31 cellular contexts compared by ENCODE assay signal in the genomic region with DNA sequence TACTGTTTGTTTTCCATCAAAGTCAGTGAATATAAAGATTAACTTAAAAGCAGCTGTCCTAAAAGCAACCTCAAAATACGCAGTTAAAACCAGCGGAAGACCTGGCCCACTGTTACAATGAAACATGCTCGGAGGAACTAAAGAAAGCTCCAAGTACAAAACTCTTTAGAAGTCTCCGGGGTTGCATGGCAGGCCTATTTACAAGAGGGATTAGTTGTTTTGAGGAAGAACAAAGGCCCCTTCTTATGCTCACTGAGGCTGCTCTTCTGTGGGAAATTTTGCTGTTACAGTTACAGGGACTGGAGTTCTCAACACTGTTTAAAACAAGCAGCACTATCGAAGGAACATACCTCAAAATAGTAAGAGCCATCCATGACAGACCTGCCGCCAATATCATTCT.
A peak's percentile ranks its signal among the peaks of the same experiment; 100 is the strongest.
DNase-seq lines count a peak whose midpoint lies in the region; ATAC-seq lines count a peak whose summit lies in the region.
"Had no signal": no experiment of that assay in that cellular context is flagged by ENCODE, and none has a peak within 500 bp of the region (broad histone marks: within the 10 kb centered on the region; RNA-seq: fewer than 3 reads in every experiment).

No MANE protein-coding gene starts in this region.

- in situ Hi-C loops in HAP-1 (cut with MboI; ENCODE audit: low sequenced_read_pairs), result no loop called here

- intact Hi-C loops in sciatic nerve (cut with DNase I), result no loop called here

- H3K36me3 ChIP-seq in HAP-1 (replicated peaks), result no peaks in the 10 kb centered on the region
- H3K36me3 ChIP-seq: colonic mucosa, ovary, thoracic aorta had no signal

- H3K4me1 ChIP-seq in HAP-1, result peaks cover 10% of the 10 kb centered on the region
- H3K4me1 ChIP-seq: colonic mucosa had no signal

- no peak overlapping the region for H3K4me3 ChIP-seq in HAP-1
- H3K4me3 ChIP-seq: colonic mucosa, ovary, thoracic aorta had no signal

- DNase-seq in HAP-1 (ENCODE audit: low spot score in 2 of 2) (peak; percentile 57 to 82), ecto neural progenitor cell (ENCODE audit: low spot score) (peak; percentile 57), iPS-NIHi7 (ENCODE audit: extremely low spot score) (peak; percentile 36), sciatic nerve (ENCODE audit: low spot score) (no peak), NCI-H446 (lab: John Stamatoyannopoulos, UW) (no peak)
- DNase-seq: ACHN; activated CD4-positive, alpha-beta T cell treated with anti-CD3 and anti-CD28 coated beads for 36 hours; activated CD8-positive, alpha-beta T cell treated with anti-CD3 and anti-CD28 coated beads, Interleukin-2, amount 10 ng/mL, durations not matched to agents 7 days and 5 days; aorta; CD8-positive, alpha-beta memory T cell; colonic mucosa; DMS 273 treated with DMSO at 0.1 percent for 48 hours; effector memory CD4-positive, alpha-beta T cell; EL; erythroblast; glutamatergic neuron; HCEC 1CT; Kasumi-1; kidney glomerular epithelial cell; naive thymus-derived CD8-positive, alpha-beta T cell; NCI-H1417 treated with DMSO at 0.1 percent for 48 hours; NCI-H2081 treated with DMSO at 0.1 percent for 48 hours; NCI-H226; ovary; retina; SHP77 treated with DMSO at 0.1 percent for 48 hours; small intestine; T-helper 9 cell had no signal

- no peaks in the 10 kb centered on the region for H3K9me3 ChIP-seq in HAP-1
- H3K9me3 ChIP-seq: colonic mucosa, ovary, thoracic aorta had no signal

- no peaks in the 10 kb centered on the region for H3K27me3 ChIP-seq in HAP-1 (ENCODE audit: low read depth)
- H3K27me3 ChIP-seq: colonic mucosa, ovary had no signal

- ATAC-seq in sciatic nerve, result peak; percentile 52
- ATAC-seq in HG02970 (IDR thresholded peaks at IDR 0.05; ENCODE audit: low FRiP score, unreplicated experiment), result no peak
- no peak for ATAC-seq in GM21576 (IDR thresholded peaks at IDR 0.05; ENCODE audit: unreplicated experiment)
- ATAC-seq: activated CD4-positive, alpha-beta T cell treated with anti-CD3 and anti-CD28 coated beads for 36 hours; activated CD8-positive, alpha-beta T cell treated with anti-CD3 and anti-CD28 coated beads, Interleukin-2, amount 10 ng/mL, durations not matched to agents 7 days and 5 days; naive thymus-derived CD8-positive, alpha-beta T cell had no signal

Comparison
In these comparisons a context has a peak if more than half of its experiments do, and no peak if none do; other contexts are left out.
1. DNase-seq: peak in HAP-1 (2 of 2), ecto neural progenitor cell (single experiment) and iPS-NIHi7 (single experiment); none in sciatic nerve (single experiment) and NCI-H446 (0 of 2).